Comparison of ENCODE assay signal across 1 cellular context in genomic region chr1:1399870-1400575, GRCh38.
TF ChIP-seq lines count a peak whose summit lies in the region.

No MANE protein-coding gene starts in this region.

TF ChIP-seq in K562, 482 proteins besides CTCF, POLR2A, EP300 and RAD21 (continued from another document and continues in another):
- TF ChIP-seq ZNF717 (CRISPR knock-in tag; IDR thresholded peaks at IDR 0.05) = 0 out of 2 replicates have a peak, but pooled peaks have one; percentile 68
- TF ChIP-seq NELFE (IDR thresholded peaks at IDR 0.05; ENCODE audit: insufficient read depth, insufficient read length) = no peak
- no peak for TF ChIP-seq RBFOX2 (IDR thresholded peaks at IDR 0.05; ENCODE audit: low read depth, low read length)
- TF ChIP-seq KAT7 (CRISPR knock-in tag; IDR thresholded peaks at IDR 0.05; ENCODE audit: borderline replicate concordance) = no peak; the same call in 1 of the 2 replicates
- TF ChIP-seq ZNF121 (CRISPR knock-in tag; conservative IDR thresholded peaks at IDR 0.05) = no peak
- TF ChIP-seq ERF (CRISPR knock-in tag; IDR thresholded peaks at IDR 0.05) = no peak
- TF ChIP-seq NR4A1 (CRISPR knock-in tag; IDR thresholded peaks at IDR 0.05) = no peak
- TF ChIP-seq NR4A1 (tag; IDR thresholded peaks at IDR 0.05) = no peak
- no peak for TF ChIP-seq SMARCE1 (IDR thresholded peaks at IDR 0.05)
- no peak for TF ChIP-seq ZNF143 (CRISPR knock-in tag; IDR thresholded peaks at IDR 0.05)
- TF ChIP-seq NCOA6 (IDR thresholded peaks at IDR 0.05) = no peak
- no peak for TF ChIP-seq MYNN (IDR thresholded peaks at IDR 0.05)
- no peak for TF ChIP-seq MYNN (CRISPR knock-in tag; IDR thresholded peaks at IDR 0.05)
- TF ChIP-seq GTF2A2 (tag; IDR thresholded peaks at IDR 0.05) = no peak
- TF ChIP-seq E4F1 (CRISPR knock-in tag; IDR thresholded peaks at IDR 0.05; ENCODE audit: borderline replicate concordance) = no peak
- no peak for TF ChIP-seq ARID2 (IDR thresholded peaks at IDR 0.05)
- TF ChIP-seq FOXP1 (CRISPR knock-in tag; IDR thresholded peaks at IDR 0.05) = 0 out of 2 replicates have a peak, but pooled peaks have one; percentile 29
- TF ChIP-seq PPARD (CRISPR knock-in tag; IDR thresholded peaks at IDR 0.05) = no peak
- peak; percentile 90 for TF ChIP-seq ARID4B (CRISPR knock-in tag; IDR thresholded peaks at IDR 0.05)
- TF ChIP-seq, protein P1, sequence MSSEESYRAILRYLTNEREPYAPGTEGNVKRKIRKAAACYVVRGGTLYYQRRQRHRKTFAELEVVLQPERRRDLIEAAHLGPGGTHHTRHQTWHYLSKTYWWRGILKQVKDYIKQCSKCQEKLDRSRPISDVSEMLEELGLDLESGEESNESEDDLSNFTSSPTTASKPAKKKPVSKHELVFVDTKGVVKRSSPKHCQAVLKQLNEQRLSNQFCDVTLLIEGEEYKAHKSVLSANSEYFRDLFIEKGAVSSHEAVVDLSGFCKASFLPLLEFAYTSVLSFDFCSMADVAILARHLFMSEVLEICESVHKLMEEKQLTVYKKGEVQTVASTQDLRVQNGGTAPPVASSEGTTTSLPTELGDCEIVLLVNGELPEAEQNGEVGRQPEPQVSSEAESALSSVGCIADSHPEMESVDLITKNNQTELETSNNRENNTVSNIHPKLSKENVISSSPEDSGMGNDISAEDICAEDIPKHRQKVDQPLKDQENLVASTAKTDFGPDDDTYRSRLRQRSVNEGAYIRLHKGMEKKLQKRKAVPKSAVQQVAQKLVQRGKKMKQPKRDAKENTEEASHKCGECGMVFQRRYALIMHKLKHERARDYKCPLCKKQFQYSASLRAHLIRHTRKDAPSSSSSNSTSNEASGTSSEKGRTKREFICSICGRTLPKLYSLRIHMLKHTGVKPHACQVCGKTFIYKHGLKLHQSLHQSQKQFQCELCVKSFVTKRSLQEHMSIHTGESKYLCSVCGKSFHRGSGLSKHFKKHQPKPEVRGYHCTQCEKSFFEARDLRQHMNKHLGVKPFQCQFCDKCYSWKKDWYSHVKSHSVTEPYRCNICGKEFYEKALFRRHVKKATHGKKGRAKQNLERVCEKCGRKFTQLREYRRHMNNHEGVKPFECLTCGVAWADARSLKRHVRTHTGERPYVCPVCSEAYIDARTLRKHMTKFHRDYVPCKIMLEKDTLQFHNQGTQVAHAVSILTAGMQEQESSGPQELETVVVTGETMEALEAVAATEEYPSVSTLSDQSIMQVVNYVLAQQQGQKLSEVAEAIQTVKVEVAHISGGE (CRISPR knock-in tag; IDR thresholded peaks at IDR 0.05) = no peak
- 0 out of 4 replicates have a peak, but pooled peaks of 1 of the 2 experiments have one; percentile 17 for TF ChIP-seq SRF (CRISPR knock-in tag; IDR thresholded peaks at IDR 0.05)
- TF ChIP-seq PURB (CRISPR knock-in tag; IDR thresholded peaks at IDR 0.05; ENCODE audit: low read depth) = no peak
- TF ChIP-seq SP1 (CRISPR knock-in tag; IDR thresholded peaks at IDR 0.05) = no peak
- TF ChIP-seq, protein P2, sequence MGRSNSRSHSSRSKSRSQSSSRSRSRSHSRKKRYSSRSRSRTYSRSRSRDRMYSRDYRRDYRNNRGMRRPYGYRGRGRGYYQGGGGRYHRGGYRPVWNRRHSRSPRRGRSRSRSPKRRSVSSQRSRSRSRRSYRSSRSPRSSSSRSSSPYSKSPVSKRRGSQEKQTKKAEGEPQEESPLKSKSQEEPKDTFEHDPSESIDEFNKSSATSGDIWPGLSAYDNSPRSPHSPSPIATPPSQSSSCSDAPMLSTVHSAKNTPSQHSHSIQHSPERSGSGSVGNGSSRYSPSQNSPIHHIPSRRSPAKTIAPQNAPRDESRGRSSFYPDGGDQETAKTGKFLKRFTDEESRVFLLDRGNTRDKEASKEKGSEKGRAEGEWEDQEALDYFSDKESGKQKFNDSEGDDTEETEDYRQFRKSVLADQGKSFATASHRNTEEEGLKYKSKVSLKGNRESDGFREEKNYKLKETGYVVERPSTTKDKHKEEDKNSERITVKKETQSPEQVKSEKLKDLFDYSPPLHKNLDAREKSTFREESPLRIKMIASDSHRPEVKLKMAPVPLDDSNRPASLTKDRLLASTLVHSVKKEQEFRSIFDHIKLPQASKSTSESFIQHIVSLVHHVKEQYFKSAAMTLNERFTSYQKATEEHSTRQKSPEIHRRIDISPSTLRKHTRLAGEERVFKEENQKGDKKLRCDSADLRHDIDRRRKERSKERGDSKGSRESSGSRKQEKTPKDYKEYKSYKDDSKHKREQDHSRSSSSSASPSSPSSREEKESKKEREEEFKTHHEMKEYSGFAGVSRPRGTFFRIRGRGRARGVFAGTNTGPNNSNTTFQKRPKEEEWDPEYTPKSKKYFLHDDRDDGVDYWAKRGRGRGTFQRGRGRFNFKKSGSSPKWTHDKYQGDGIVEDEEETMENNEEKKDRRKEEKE (IDR thresholded peaks at IDR 0.05; ENCODE audit: borderline replicate concordance in 1 of 2, control insufficient read depth in 1 of 2, low read depth in 2 of 2, low read length in 1 of 2) = no peak
- TF ChIP-seq, protein P3, sequence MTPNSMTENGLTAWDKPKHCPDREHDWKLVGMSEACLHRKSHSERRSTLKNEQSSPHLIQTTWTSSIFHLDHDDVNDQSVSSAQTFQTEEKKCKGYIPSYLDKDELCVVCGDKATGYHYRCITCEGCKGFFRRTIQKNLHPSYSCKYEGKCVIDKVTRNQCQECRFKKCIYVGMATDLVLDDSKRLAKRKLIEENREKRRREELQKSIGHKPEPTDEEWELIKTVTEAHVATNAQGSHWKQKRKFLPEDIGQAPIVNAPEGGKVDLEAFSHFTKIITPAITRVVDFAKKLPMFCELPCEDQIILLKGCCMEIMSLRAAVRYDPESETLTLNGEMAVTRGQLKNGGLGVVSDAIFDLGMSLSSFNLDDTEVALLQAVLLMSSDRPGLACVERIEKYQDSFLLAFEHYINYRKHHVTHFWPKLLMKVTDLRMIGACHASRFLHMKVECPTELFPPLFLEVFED (CRISPR knock-in tag; conservative IDR thresholded peaks at IDR 0.05) = peak; percentile 12; the same call in 1 of the 2 replicates
- no peak for TF ChIP-seq ZC3H8 (IDR thresholded peaks at IDR 0.05)
- TF ChIP-seq, protein P4, sequence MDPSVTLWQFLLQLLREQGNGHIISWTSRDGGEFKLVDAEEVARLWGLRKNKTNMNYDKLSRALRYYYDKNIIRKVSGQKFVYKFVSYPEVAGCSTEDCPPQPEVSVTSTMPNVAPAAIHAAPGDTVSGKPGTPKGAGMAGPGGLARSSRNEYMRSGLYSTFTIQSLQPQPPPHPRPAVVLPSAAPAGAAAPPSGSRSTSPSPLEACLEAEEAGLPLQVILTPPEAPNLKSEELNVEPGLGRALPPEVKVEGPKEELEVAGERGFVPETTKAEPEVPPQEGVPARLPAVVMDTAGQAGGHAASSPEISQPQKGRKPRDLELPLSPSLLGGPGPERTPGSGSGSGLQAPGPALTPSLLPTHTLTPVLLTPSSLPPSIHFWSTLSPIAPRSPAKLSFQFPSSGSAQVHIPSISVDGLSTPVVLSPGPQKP (CRISPR knock-in tag; IDR thresholded peaks at IDR 0.05) = 0 out of 2 replicates have a peak, but pooled peaks have one; percentile 63
- no peak for TF ChIP-seq DACH1 (IDR thresholded peaks at IDR 0.05; ENCODE audit: partially characterized antibody)
- no peak for TF ChIP-seq MCM7 (IDR thresholded peaks at IDR 0.05)
- TF ChIP-seq MCM3 (IDR thresholded peaks at IDR 0.05) = no peak
- TF ChIP-seq GATAD2B (IDR thresholded peaks at IDR 0.05; ENCODE audit: borderline replicate concordance) = no peak
- no peak for TF ChIP-seq SAFB (IDR thresholded peaks at IDR 0.05; ENCODE audit: borderline replicate concordance, low read depth, low read length)
- TF ChIP-seq EZH2 (IDR thresholded peaks at IDR 0.05; ENCODE audit: borderline replicate concordance, low read depth, low read length) = no peak
- no peak for TF ChIP-seq SMC3 (conservative IDR thresholded peaks at IDR 0.05; ENCODE audit: insufficient read depth, low read depth, low read length)
- TF ChIP-seq ZBTB9 (CRISPR knock-in tag; IDR thresholded peaks at IDR 0.05) = no peak; the same call in 1 of the 2 replicates
- TF ChIP-seq, protein P5, sequence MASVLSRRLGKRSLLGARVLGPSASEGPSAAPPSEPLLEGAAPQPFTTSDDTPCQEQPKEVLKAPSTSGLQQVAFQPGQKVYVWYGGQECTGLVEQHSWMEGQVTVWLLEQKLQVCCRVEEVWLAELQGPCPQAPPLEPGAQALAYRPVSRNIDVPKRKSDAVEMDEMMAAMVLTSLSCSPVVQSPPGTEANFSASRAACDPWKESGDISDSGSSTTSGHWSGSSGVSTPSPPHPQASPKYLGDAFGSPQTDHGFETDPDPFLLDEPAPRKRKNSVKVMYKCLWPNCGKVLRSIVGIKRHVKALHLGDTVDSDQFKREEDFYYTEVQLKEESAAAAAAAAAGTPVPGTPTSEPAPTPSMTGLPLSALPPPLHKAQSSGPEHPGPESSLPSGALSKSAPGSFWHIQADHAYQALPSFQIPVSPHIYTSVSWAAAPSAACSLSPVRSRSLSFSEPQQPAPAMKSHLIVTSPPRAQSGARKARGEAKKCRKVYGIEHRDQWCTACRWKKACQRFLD (CRISPR knock-in tag; IDR thresholded peaks at IDR 0.05) = no peak
- peak; percentile 51; the same call in 1 of the 2 replicates for TF ChIP-seq ZNF12 (CRISPR knock-in tag; IDR thresholded peaks at IDR 0.05)
- no peak for TF ChIP-seq U2AF2 (optimal IDR thresholded peaks at IDR 0.05; ENCODE audit: low read depth, low read length)
- no peak for TF ChIP-seq MCM5 (IDR thresholded peaks at IDR 0.05; ENCODE audit: low read depth)
- no peak for TF ChIP-seq ZNF253 (CRISPR knock-in tag; conservative IDR thresholded peaks at IDR 0.05)
- TF ChIP-seq ZNF280A (IDR thresholded peaks at IDR 0.05; ENCODE audit: low read depth, partially characterized antibody) = no peak
- peak; percentile 61; the same call in 1 of the 2 replicates for TF ChIP-seq POLR2AphosphoS5 (IDR thresholded peaks at IDR 0.05; ENCODE audit: control insufficient read depth, insufficient read depth, low read depth, low read length)
- 0 out of 2 replicates have a peak, but pooled peaks have one; percentile 48 for TF ChIP-seq TOE1 (IDR thresholded peaks at IDR 0.05; ENCODE audit: borderline replicate concordance)
- TF ChIP-seq TOE1 (CRISPR knock-in tag; IDR thresholded peaks at IDR 0.05; ENCODE audit: borderline replicate concordance, low read depth) = no peak
- TF ChIP-seq IRF2 (CRISPR knock-in tag; IDR thresholded peaks at IDR 0.05) = 0 out of 2 replicates have a peak, but pooled peaks have one; percentile 69
- no peak for TF ChIP-seq CTBP1 (IDR thresholded peaks at IDR 0.05; ENCODE audit: borderline replicate concordance)
